Comparison of ENCODE assay signal across 13 cellular contexts in genomic region chr11:31826530-31827438, GRCh38. TPM values are rescaled to one million over a fixed set of nuclear protein-coding genes. Genes with fewer than 3 reads are reported as not detected.
DNase-seq lines count a peak whose midpoint lies in the region; FAIRE-seq and TF ChIP-seq lines count a peak whose summit lies in the region.
"Had no signal": no experiment of that assay in that cellular context is flagged by ENCODE, and none has a peak within 500 bp of the region (broad histone marks: within the 10 kb centered on the region; RNA-seq: fewer than 3 reads in every experiment).

No MANE protein-coding gene starts in this region.

- no peak overlapping the region for H2AFZ ChIP-seq in H1 (ENCODE audit: low read length)
- H2AFZ ChIP-seq in neuron (ENCODE audit: low read depth, low read length): peak overlapping the region; percentile 24

- no peak for TF ChIP-seq RAD21 in H1 (IDR thresholded peaks at IDR 0.05 in 1 of 2, conservative IDR thresholded peaks at IDR 0.05 in 1 of 2; ENCODE audit: low read depth in 2 of 2, low read length in 2 of 2)

- no peak overlapping the region for H2BK12ac ChIP-seq in H1 (ENCODE audit: low read depth, low read length)

- no peak overlapping the region for H2BK5ac ChIP-seq in H1 (ENCODE audit: low read depth, low read length)

- H3K79me1 ChIP-seq in H1 (ENCODE audit: low read depth, low read length): no peaks in the 10 kb centered on the region

- H3K4me1 Mint-ChIP-seq in IgD-negative memory B cell: peaks cover 0 to 9% (median 8%) of the 10 kb centered on the region in 3 donors

- peaks cover 58% of the 10 kb centered on the region for H3K27me3 Mint-ChIP-seq in IgD-negative memory B cell

- peak overlapping the region; percentile 78 to 90 (median 85) for H3K27ac Mint-ChIP-seq in IgD-negative memory B cell

- intact Hi-C loops in spleen (cut with DNase I; ENCODE audit: low total_unique reads): no loop called here

- TF ChIP-seq POLR2A in H1 (IDR thresholded peaks at IDR 0.05; ENCODE audit: control extremely low read depth in 1 of 2, low read depth in 2 of 2, low read length in 2 of 2) (no peak), spleen (IDR thresholded peaks at IDR 0.05) (no peak), GM12891 (IDR thresholded peaks at IDR 0.05; ENCODE audit: low read depth, low read length) (no peak)

- peaks cover 41 to 71% (median 62%) of the 10 kb centered on the region in 4 experiments for H3K27me3 ChIP-seq in H1 (replicated peaks in 1 of 4; ENCODE audit: control insufficient read depth in 3 of 4, extremely low read depth in 1 of 4, insufficient read depth in 3 of 4, low read length in 3 of 4)
- peaks cover 72% of the 10 kb centered on the region for H3K27me3 ChIP-seq in neuron (ENCODE audit: insufficient read depth, low read length)
- peaks cover 14 to 100% (median 92%) of the 10 kb centered on the region in 7 donors for H3K27me3 ChIP-seq in spleen (replicated peaks in 1 of 7)

- H3K4me1 ChIP-seq in H1 (replicated peaks in 1 of 4; ENCODE audit: control insufficient read depth in 3 of 4, insufficient read depth in 4 of 4, low read length in 3 of 4) (peaks cover 24 to 38% (median 32%) of the 10 kb centered on the region in 4 experiments), neuron (ENCODE audit: insufficient read depth, low read length) (peaks cover 12% of the 10 kb centered on the region), spleen (peaks cover 0 to 32% (median 16%) of the 10 kb centered on the region in 6 donors)

- CTCF ChIA-PET in H1 (lab: Charles Lee; ENCODE audit: partially characterized antibody): no interaction called here

- H3K27ac ChIP-seq in H1 (ENCODE audit: low read depth, low read length) (no peak overlapping the region), spleen (no peak overlapping the region)
- H3K27ac ChIP-seq: sigmoid colon had no signal

- H3K4ac ChIP-seq in H1 (replicated peaks; ENCODE audit: insufficient read length, low read depth, low read length): no peak overlapping the region

- no peaks in the 10 kb centered on the region for H3K36me3 Mint-ChIP-seq in IgD-negative memory B cell

- FAIRE-seq in H1 (lab: Jason Lieb, UNC) (no peak), GM12891 (lab: Jason Lieb, UNC) (no peak)
- FAIRE-seq: A204.1, G401.6 had no signal

- peaks cover 6% of the 10 kb centered on the region; the same call in 1 of the 2 replicates for H3K23me2 ChIP-seq in H1 (ENCODE audit: low read depth, low read length)

- no peak overlapping the region for H2BK120ac ChIP-seq in H1 (replicated peaks; ENCODE audit: low read depth, low read length)

- WGBS in H1 (ENCODE audit: extremely low coverage in 1 of 2, insufficient coverage in 1 of 2, insufficient read length in 1 of 2, insufficient replicate concordance in 2 of 2, low coverage in 1 of 2, low lambda C conversion rate in 2 of 2, missing lambda C conversion rate in 1 of 2), 2 experiments: 2% methylated on average over 41 of the region's 55 CpGs; no CpG with 5 or more reads in 1 of the 2 experiments
- WGBS in spleen, 5 donors: 3 to 20% (median 6%) methylated on average over 15 to 55 of the region's 55 CpGs

- H3K9me3 ChIP-seq in H1 (ENCODE audit: insufficient read depth in 2 of 2, low read depth in 1 of 2, low read length in 1 of 2): no peaks in the 10 kb centered on the region
- peaks cover 3% of the 10 kb centered on the region for H3K9me3 ChIP-seq in neuron (ENCODE audit: low read length)
- peaks cover 0 to 3% (median 0%) of the 10 kb centered on the region in 8 donors for H3K9me3 ChIP-seq in spleen
- H3K9me3 ChIP-seq: sigmoid colon had no signal

- no peak overlapping the region for H4K5ac ChIP-seq in H1 (ENCODE audit: insufficient read length, low read depth, low read length)

- H3K4me2 ChIP-seq in H1 (ENCODE audit: insufficient read depth in 1 of 2, low read depth in 2 of 2, low read length in 2 of 2): peak overlapping the region; percentile 65 to 68

- no peak overlapping the region for H4K8ac ChIP-seq in H1 (ENCODE audit: extremely low read depth, insufficient read depth, low read length)

- no peak overlapping the region for H3K56ac ChIP-seq in H1 (replicated peaks; ENCODE audit: insufficient read length, low read depth, low read length)

- no peak overlapping the region for H2BK20ac ChIP-seq in H1 (ENCODE audit: low read length)

- peak overlapping the region in 2 of 4 donors; percentile 74 to 75 for H3K4me3 Mint-ChIP-seq in IgD-negative memory B cell

- peaks cover 0 to 2% (median 0%) of the 10 kb centered on the region in 3 donors for H3K9me3 Mint-ChIP-seq in IgD-negative memory B cell

- H3K36me3 ChIP-seq in H1 (ENCODE audit: control insufficient read depth in 2 of 4, insufficient read depth in 4 of 4, low read length in 3 of 4) (no peaks in the 10 kb centered on the region; a peak in 1 of 8 replicates), neuron (ENCODE audit: insufficient read depth, low read length) (no peaks in the 10 kb centered on the region), spleen (no peaks in the 10 kb centered on the region)
- H3K36me3 ChIP-seq: sigmoid colon had no signal

- DNase-seq in NCI-H748 (lab: John Stamatoyannopoulos, UW; ENCODE audit: unreplicated experiment) (peak; percentile 28), NCI-H748 treated with DMSO at 0.1 percent for 48 hours (lab: John Stamatoyannopoulos, UW) (no peak), H1 (ENCODE audit: low read depth in 1 of 2, low spot score in 2 of 2) (peak in 1 of 2 experiments; percentile 71), spleen (no peak), NOMO-1 treated with dmso at 0.1 percent for 144 hours (lab: John Stamatoyannopoulos, UW; ENCODE audit: unreplicated experiment) (no peak), GM12891 (ENCODE audit: insufficient read length, low spot score) (no peak)
- DNase-seq: NCI-H1048, sigmoid colon had no signal

- H2AK5ac ChIP-seq in H1 (ENCODE audit: low read depth, low read length): no peak overlapping the region

- H3K9ac ChIP-seq in H1 (replicated peaks in 1 of 4; ENCODE audit: extremely low read depth in 1 of 4, low read depth in 3 of 4, low read length in 3 of 4): no peak overlapping the region

- H4K91ac ChIP-seq in H1 (replicated peaks; ENCODE audit: insufficient read length, low read length): no peak overlapping the region

- peak overlapping the region; percentile 24 to 58 (median 37) for H3K4me3 ChIP-seq in H1 (ENCODE audit: extremely low read depth in 1 of 4, insufficient read depth in 2 of 4, low read depth in 3 of 4, low read length in 4 of 4)
- H3K4me3 ChIP-seq in neuron (ENCODE audit: low read length): peak overlapping the region; percentile 34
- H3K4me3 ChIP-seq in spleen: peak overlapping the region in 1 of 8 donors; percentile 42
- H3K4me3 ChIP-seq: lung had no signal

- peaks cover 0 to 2% of the 10 kb centered on the region in 2 experiments for H4K20me1 ChIP-seq in H1 (replicated peaks in 1 of 2; ENCODE audit: control insufficient read depth in 1 of 2, insufficient read depth in 2 of 2, low read length in 2 of 2)

- no peak overlapping the region for H3K18ac ChIP-seq in H1 (ENCODE audit: extremely low read depth, low read length)

- no peak overlapping the region for H2BK15ac ChIP-seq in H1 (ENCODE audit: low read length)

- TF ChIP-seq CTCF in H1 (IDR thresholded peaks at IDR 0.05; ENCODE audit: control extremely low read depth in 1 of 3, insufficient read depth in 1 of 3, low read depth in 1 of 3, low read length in 3 of 3) (no peak), spleen (IDR thresholded peaks at IDR 0.05 in 8 of 11, conservative IDR thresholded peaks at IDR 0.05 in 3 of 11) (no peak)

- H3K14ac ChIP-seq in H1 (ENCODE audit: insufficient read length): no peak overlapping the region

- H3K79me2 ChIP-seq in H1 (ENCODE audit: control insufficient read depth in 1 of 2, insufficient read depth in 2 of 2, low read length in 2 of 2): no peaks in the 10 kb centered on the region

- POLR2A ChIA-PET in H1 (lab: Charles Lee; ENCODE audit: partially characterized antibody): interaction anchor here (1.2 to 4.1 kb wide), 3 partner anchors 20 to 28 kb away, joined by 4 to 18 read pairs (median 5); no protein-coding TSS in a partner anchor

- no peak overlapping the region for H3K23ac ChIP-seq in H1 (ENCODE audit: insufficient read length)

- TF ChIP-seq EP300 in H1 (IDR thresholded peaks at IDR 0.05; ENCODE audit: borderline replicate concordance in 1 of 2, low read depth in 2 of 2, low read length in 2 of 2): no peak

TF ChIP-seq in H1, 55 proteins besides CTCF, POLR2A, EP300 and RAD21 (continues in another document):
- TF ChIP-seq EGR1 (IDR thresholded peaks at IDR 0.05; ENCODE audit: borderline replicate concordance, low read depth, low read length): 0 out of 2 replicates have a peak, but pooled peaks have one; percentile 9
- TF ChIP-seq HDAC6 (IDR thresholded peaks at IDR 0.05; ENCODE audit: low read depth, low read length): no peak
- TF ChIP-seq RFX5 (IDR thresholded peaks at IDR 0.05; ENCODE audit: borderline replicate concordance, low read depth, low read length): no peak
- no peak for TF ChIP-seq POLR2AphosphoS5 (IDR thresholded peaks at IDR 0.05; ENCODE audit: low read depth, low read length)
- TF ChIP-seq ASH2L (IDR thresholded peaks at IDR 0.05; ENCODE audit: low read length): peak; percentile 47
- TF ChIP-seq RNF2 (IDR thresholded peaks at IDR 0.05; ENCODE audit: borderline replicate concordance, low read depth, low read length, missing control alignments, poor library complexity, severe bottlenecking): peak; percentile 67

TF ChIP-seq in GM12891, 5 proteins besides CTCF, POLR2A, EP300 and RAD21:
- no peak for TF ChIP-seq PAX5 (IDR thresholded peaks at IDR 0.05; ENCODE audit: insufficient read depth, low read length, severe bottlenecking)
- no peak for TF ChIP-seq TAF1 (IDR thresholded peaks at IDR 0.05; ENCODE audit: low read depth, low read length)
- no peak for TF ChIP-seq POU2F2 (IDR thresholded peaks at IDR 0.05; ENCODE audit: low read depth, low read length)
TF ChIP-seq in GM12891: peak in this region for 0.

RNA-seq across cellular contexts. Expression of gene PAX6, which starts 15.7 kb away (rescaled TPM):
- polyA plus RNA-seq in IgD-negative memory B cell (not detected), H1 (2011; rRNA removed) (0.65 and 1.1 TPM in 2 replicates), spleen (under 1 TPM in 2 of 3 donors, not detected in 1; 0.02 to 0.05 TPM)
- total RNA-seq in H1 (2021; fragmentation: NEBNext Ultra II Directional; extraction: Animal tissue kit (Norgen Biotek cat#: 25700)): 0.21 and 0.30 TPM in 2 replicates
- polyA plus RNA-seq in H1 (2011; cell fraction: cytosol; rRNA removed): 0.53 TPM
- 1.0 TPM for polyA plus RNA-seq in H1 (2011; cell fraction: nucleus; rRNA removed)
- polyA plus RNA-seq in H1 (2012, experiment 1 of 2): 0.41 to 1.1 TPM (median 0.57 TPM) in 4 replicates
- polyA plus RNA-seq in H1 (2012, experiment 2 of 2): 0.16 TPM
- polyA plus RNA-seq in H1 (2013, experiment 1 of 2): 0.16 TPM
- polyA plus RNA-seq in H1 (2013, experiment 2 of 2): 0.22 TPM
- polyA minus RNA-seq in H1 (2011; rRNA and poly(A)+ RNA removed): 0.76 and 0.82 TPM in 2 replicates
- polyA minus RNA-seq in H1 (2011; cell fraction: cytosol; rRNA and poly(A)+ RNA removed): 0.88 TPM
- 2.6 TPM for polyA minus RNA-seq in H1 (2011; cell fraction: nucleus; rRNA and poly(A)+ RNA removed)
- not detected for total RNA-seq in spleen
- not detected for polyA plus RNA-seq in GM12891 (2012; ENCODE audit: low read depth, missing spikeins)
- total RNA-seq: lung, sigmoid colon had no signal
